Comparison of ENCODE assay signal across 21 cellular contexts in the genomic region with DNA sequence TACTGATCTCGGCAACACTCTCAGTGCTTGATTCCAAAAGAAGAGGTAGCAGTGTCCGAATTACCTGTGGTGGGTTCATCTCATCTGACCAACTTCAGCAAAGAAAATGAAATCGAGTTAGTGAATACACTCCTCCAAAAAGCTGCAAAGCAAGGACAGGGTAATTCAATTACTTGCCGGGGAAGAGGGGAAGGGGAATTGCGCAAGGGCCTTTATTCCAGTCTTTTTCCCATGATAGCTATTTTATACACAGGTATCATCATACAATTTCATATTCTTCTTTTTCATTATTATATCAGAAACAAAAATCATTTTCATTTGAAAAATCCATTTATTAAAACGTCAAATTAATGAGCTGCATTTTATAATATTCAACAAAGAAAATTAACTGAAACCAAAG. TPM values are rescaled to one million over a fixed set of nuclear protein-coding genes. Genes with fewer than 3 reads are reported as not detected.
DNase-seq lines count a peak whose midpoint lies in the region; ATAC-seq, FAIRE-seq and TF ChIP-seq lines count a peak whose summit lies in the region.
"Had no signal": no experiment of that assay in that cellular context is flagged by ENCODE, and none has a peak within 500 bp of the region (broad histone marks: within the 10 kb centered on the region; RNA-seq: fewer than 3 reads in every experiment).

No MANE protein-coding gene starts in this region.

- no peak overlapping the region for H4K91ac ChIP-seq in H1 (replicated peaks; ENCODE audit: insufficient read length, low read length)

- H3K4ac ChIP-seq in H1 (replicated peaks; ENCODE audit: insufficient read length, low read depth, low read length) = no peak overlapping the region

- no peak overlapping the region for H2BK5ac ChIP-seq in H1 (ENCODE audit: low read depth, low read length)

- H3K56ac ChIP-seq in H1 (replicated peaks; ENCODE audit: insufficient read length, low read depth, low read length) = no peak overlapping the region

- TF ChIP-seq RAD21 in HepG2 (CRISPR knock-in tag; IDR thresholded peaks at IDR 0.05) = no peak
- no peak for TF ChIP-seq RAD21 in H1 (IDR thresholded peaks at IDR 0.05 in 1 of 2, conservative IDR thresholded peaks at IDR 0.05 in 1 of 2; ENCODE audit: low read depth in 2 of 2, low read length in 2 of 2)

- TF ChIP-seq EP300 in HepG2 (IDR thresholded peaks at IDR 0.05; ENCODE audit: low read depth in 2 of 2, low read length in 2 of 2) (no peak), HepG2 (CRISPR knock-in tag; IDR thresholded peaks at IDR 0.05; ENCODE audit: borderline replicate concordance) (no peak), H1 (IDR thresholded peaks at IDR 0.05; ENCODE audit: borderline replicate concordance in 1 of 2, low read depth in 2 of 2, low read length in 2 of 2) (no peak)

- H3K79me2 ChIP-seq in HepG2 (ENCODE audit: insufficient read depth, low read length) (no peaks in the 10 kb centered on the region), Loucy (ENCODE audit: insufficient read depth, low read length) (peaks cover 4% of the 10 kb centered on the region), H1 (ENCODE audit: control insufficient read depth in 1 of 2, insufficient read depth in 2 of 2, low read length in 2 of 2) (no peaks in the 10 kb centered on the region)

- H2BK12ac ChIP-seq in H1 (ENCODE audit: low read depth, low read length) = no peak overlapping the region

- CTCF ChIA-PET in HepG2 (lab: Yijun Ruan, JAX; ENCODE audit: low intra/inter-chr PET ratio, low total read pairs) = no interaction called here
- CTCF ChIA-PET in H1 (lab: Charles Lee; ENCODE audit: partially characterized antibody) = interaction anchor here (0.7 to 1.8 kb wide), 6 partner anchors 14 to 74 kb away, joined by 3 to 7 read pairs (median 4); no protein-coding TSS in a partner anchor

- H3K27ac ChIP-seq in HepG2 (ENCODE audit: extremely low read length, insufficient read depth, low read length) (no peak overlapping the region), right lobe of liver (no peak overlapping the region), H1 (ENCODE audit: low read depth, low read length) (no peak overlapping the region)
- H3K27ac ChIP-seq: 22Rv1, BLaER1, C4-2B had no signal

- H3K79me1 ChIP-seq in H1 (ENCODE audit: low read depth, low read length) = 0 out of 2 replicates have a peak, but pooled peaks cover 2% of the 10 kb centered on the region

- no peak overlapping the region for H2AK5ac ChIP-seq in H1 (ENCODE audit: low read depth, low read length)

- peaks cover 7% of the 10 kb centered on the region; the same call in 1 of the 2 replicates for H3F3A ChIP-seq in Loucy (ENCODE audit: low read depth)

- H3K9me2 ChIP-seq in Loucy (replicated peaks; ENCODE audit: low read depth, low read length) = no peaks in the 10 kb centered on the region

- H3K9me3 ChIP-seq in HepG2 (ENCODE audit: low read length) (no peaks in the 10 kb centered on the region), right lobe of liver (no peaks in the 10 kb centered on the region), Loucy (ENCODE audit: insufficient read depth, low read depth, low read length) (no peaks in the 10 kb centered on the region), H1 (ENCODE audit: insufficient read depth in 2 of 2, low read depth in 1 of 2, low read length in 1 of 2) (no peaks in the 10 kb centered on the region)
- H3K9me3 ChIP-seq: BLaER1, Caco-2, HAP-1 had no signal

- H3K4me1 ChIP-seq in HepG2 (ENCODE audit: insufficient read depth, low read length) = no peaks in the 10 kb centered on the region
- peaks cover 0 to 9% (median 0%) of the 10 kb centered on the region in 4 donors for H3K4me1 ChIP-seq in right lobe of liver
- peaks cover 39% of the 10 kb centered on the region for H3K4me1 ChIP-seq in Loucy (ENCODE audit: insufficient read depth, low read length, poor library complexity, severe bottlenecking)
- no peaks in the 10 kb centered on the region for H3K4me1 ChIP-seq in H1 (replicated peaks in 1 of 4; ENCODE audit: control insufficient read depth in 3 of 4, insufficient read depth in 4 of 4, low read length in 3 of 4)
- H3K4me1 ChIP-seq: BLaER1, HAP-1 had no signal

- POLR2A ChIA-PET in HepG2 (lab: Yijun Ruan, JAX) = no interaction called here
- POLR2A ChIA-PET in H1 (lab: Charles Lee; ENCODE audit: partially characterized antibody) = no interaction called here

- no peak overlapping the region for H3K18ac ChIP-seq in H1 (ENCODE audit: extremely low read depth, low read length)

- in situ Hi-C loops in HepG2 (cut with HindIII; ENCODE audit: extremely low pct_ligation_motif_present, low pct_unique_long_range_greater_than_20kb) = no loop called here

- H2AFZ ChIP-seq in HepG2 (ENCODE audit: low read length) (no peak overlapping the region), Loucy (ENCODE audit: low read length) (no peak overlapping the region), H1 (ENCODE audit: low read length) (no peak overlapping the region)
- H2AFZ ChIP-seq: GM23338 had no signal

- no peak overlapping the region for H2BK120ac ChIP-seq in H1 (replicated peaks; ENCODE audit: low read depth, low read length)

- H4K20me1 ChIP-seq in HepG2 (ENCODE audit: insufficient read depth, low read length) (no peaks in the 10 kb centered on the region; the same call in 1 of the 2 replicates), Loucy (ENCODE audit: insufficient read depth, low read length, poor library complexity, severe bottlenecking) (no peaks in the 10 kb centered on the region), H1 (replicated peaks in 1 of 2; ENCODE audit: control insufficient read depth in 1 of 2, insufficient read depth in 2 of 2, low read length in 2 of 2) (peaks cover 2 to 3% of the 10 kb centered on the region in 2 experiments)
- H4K20me1 ChIP-seq: BLaER1 had no signal

- H3K9ac ChIP-seq in HepG2 (ENCODE audit: insufficient read depth, low read depth, low read length) = no peak overlapping the region
- H3K9ac ChIP-seq in Loucy (ENCODE audit: low read depth, low read length, poor library complexity, severe bottlenecking) = peak overlapping the region; percentile 44
- H3K9ac ChIP-seq in H1 (replicated peaks in 1 of 4; ENCODE audit: extremely low read depth in 1 of 4, low read depth in 3 of 4, low read length in 3 of 4) = no peak overlapping the region
- H3K9ac ChIP-seq: BLaER1 had no signal

- H3K36me3 ChIP-seq in HepG2 (replicated peaks in 1 of 2; ENCODE audit: control insufficient read depth in 1 of 2, insufficient read depth in 2 of 2, low read length in 2 of 2) = peaks cover 52 to 95% of the 10 kb centered on the region in 2 experiments
- H3K36me3 ChIP-seq in right lobe of liver = peaks cover 9 to 98% (median 73%) of the 10 kb centered on the region in 4 donors
- peaks cover 98% of the 10 kb centered on the region for H3K36me3 ChIP-seq in Loucy (ENCODE audit: insufficient read depth, low read length)
- H3K36me3 ChIP-seq in H1 (ENCODE audit: control insufficient read depth in 2 of 4, insufficient read depth in 4 of 4, low read length in 3 of 4) = peaks cover 66 to 98% (median 90%) of the 10 kb centered on the region in 4 experiments

- no peak overlapping the region for H3K23ac ChIP-seq in H1 (ENCODE audit: insufficient read length)

- WGBS in HepG2 (ENCODE audit: low lambda C conversion rate) = 95% methylated on average over 6 of the region's 6 CpGs
- 89% methylated on average over 5 of the region's 6 CpGs for WGBS in right lobe of liver (ENCODE audit: insufficient coverage, low coverage, low lambda C conversion rate, missing lambda C conversion rate)
- WGBS in H1 (ENCODE audit: extremely low coverage in 1 of 2, insufficient coverage in 1 of 2, insufficient read length in 1 of 2, insufficient replicate concordance in 2 of 2, low coverage in 1 of 2, low lambda C conversion rate in 2 of 2, missing lambda C conversion rate in 1 of 2), 2 experiments = 95 to 100% methylated on average over 1 to 6 of the region's 6 CpGs

- no peak for FAIRE-seq in HepG2 (lab: Jason Lieb, UNC)
- FAIRE-seq in H1 (lab: Jason Lieb, UNC) = no peak
- FAIRE-seq: A204.1, G401.6, GM19239, H54 had no signal

- TF ChIP-seq POLR2A in HepG2 (IDR thresholded peaks at IDR 0.05; ENCODE audit: insufficient read depth in 1 of 2, low read depth in 2 of 2, low read length in 2 of 2) = no peak
- TF ChIP-seq POLR2A in right lobe of liver (IDR thresholded peaks at IDR 0.05) = no peak
- no peak for TF ChIP-seq POLR2A in H1 (IDR thresholded peaks at IDR 0.05; ENCODE audit: control extremely low read depth in 1 of 2, low read depth in 2 of 2, low read length in 2 of 2)

- DNase-seq in HepG2 (ENCODE audit: low spot score) = no peak
- DNase-seq in right lobe of liver = no peak
- DNase-seq in H1 (ENCODE audit: low read depth in 1 of 2, low spot score in 2 of 2) = no peak
- DNase-seq in retina = no peak
- DNase-seq: Caco-2; CD4-positive, CD25-positive, alpha-beta regulatory T cell; CD8-positive, alpha-beta T cell; DMS153; DND-41; HFFc6 had no signal

- H3K4me2 ChIP-seq in HepG2 (ENCODE audit: low read depth, low read length) = no peak overlapping the region
- H3K4me2 ChIP-seq in Loucy (ENCODE audit: low read depth, low read length, poor library complexity, severe bottlenecking) = no peak overlapping the region
- H3K4me2 ChIP-seq in H1 (ENCODE audit: insufficient read depth in 1 of 2, low read depth in 2 of 2, low read length in 2 of 2) = no peak overlapping the region
- H3K4me2 ChIP-seq: BLaER1, GM23338 had no signal

- H4K5ac ChIP-seq in H1 (ENCODE audit: insufficient read length, low read depth, low read length) = no peak overlapping the region

- H3K4me3 ChIP-seq in HepG2 (replicated peaks in 1 of 3; ENCODE audit: insufficient read depth in 1 of 3, low read depth in 2 of 3, low read length in 3 of 3) (no peak overlapping the region), right lobe of liver (no peak overlapping the region), Loucy (ENCODE audit: low read length, poor library complexity, severe bottlenecking) (no peak overlapping the region), H1 (ENCODE audit: extremely low read depth in 1 of 4, insufficient read depth in 2 of 4, low read depth in 3 of 4, low read length in 4 of 4) (no peak overlapping the region)
- H3K4me3 ChIP-seq: BLaER1, GM23338, HAP-1 had no signal

- no TSS peak for BruUV-seq in HepG2 (replicated peaks; lab: Mats Ljungman, UMichigan)

- no peak overlapping the region for H2BK20ac ChIP-seq in H1 (ENCODE audit: low read length)

- no peak for TF ChIP-seq CTCF in HepG2 (CRISPR knock-in tag; IDR thresholded peaks at IDR 0.05)
- no peak for TF ChIP-seq CTCF in right lobe of liver (IDR thresholded peaks at IDR 0.05)
- TF ChIP-seq CTCF in Loucy (conservative IDR thresholded peaks at IDR 0.05; ENCODE audit: low read length) = no peak
- no peak for TF ChIP-seq CTCF in H1 (IDR thresholded peaks at IDR 0.05; ENCODE audit: control extremely low read depth in 1 of 3, insufficient read depth in 1 of 3, low read depth in 1 of 3, low read length in 3 of 3)

- ATAC-seq in HepG2 (no peak), right lobe of liver (no peak), GM19467 (IDR thresholded peaks at IDR 0.05; ENCODE audit: unreplicated experiment) (no peak)
- ATAC-seq: CD8-positive, alpha-beta T cell; GM23338 had no signal

- intact Hi-C loops in HepG2 (cut with micrococcal nuclease; ENCODE audit: unreplicated experiment) = no loop called here
- intact Hi-C loops in right lobe of liver (cut with DNase I) = no loop called here

- no peak overlapping the region for H3K14ac ChIP-seq in H1 (ENCODE audit: insufficient read length)

- no peak overlapping the region for H2BK15ac ChIP-seq in H1 (ENCODE audit: low read length)

- no peaks in the 10 kb centered on the region for H3K27me3 ChIP-seq in HepG2 (ENCODE audit: control insufficient read depth in 1 of 2, insufficient read depth in 2 of 2, low read length in 2 of 2)
- H3K27me3 ChIP-seq in right lobe of liver = no peaks in the 10 kb centered on the region
- H3K27me3 ChIP-seq in Loucy (ENCODE audit: insufficient read depth, low read length, poor library complexity, severe bottlenecking) = no peaks in the 10 kb centered on the region
- H3K27me3 ChIP-seq in H1 (replicated peaks in 1 of 4; ENCODE audit: control insufficient read depth in 3 of 4, extremely low read depth in 1 of 4, insufficient read depth in 3 of 4, low read length in 3 of 4) = no peaks in the 10 kb centered on the region
- H3K27me3 ChIP-seq: BLaER1 had no signal

- H4K8ac ChIP-seq in H1 (ENCODE audit: extremely low read depth, insufficient read depth, low read length) = no peak overlapping the region

- no peaks in the 10 kb centered on the region for H3K23me2 ChIP-seq in H1 (ENCODE audit: low read depth, low read length)

RNA-seq across cellular contexts. Expression of a gene that starts 42.9 kb away (rescaled TPM):
- 59.1 and 66.2 TPM in 2 replicates for total RNA-seq in HepG2 (2016; rRNA removed; fragmentation: Illumina TruSeq; extraction: Trizol)
- 17.7 and 18.4 TPM in 2 replicates for total RNA-seq in HepG2 (2016; cell fraction: cytosol; rRNA removed; fragmentation: Illumina TruSeq; extraction: Trizol; ENCODE audit: low read depth)
- 53.6 and 64.6 TPM in 2 replicates for total RNA-seq in HepG2 (2016; cell fraction: insoluble cytoplasmic fraction; rRNA removed; fragmentation: Illumina TruSeq; extraction: Trizol)
- total RNA-seq in HepG2 (2016; cell fraction: membrane; rRNA removed; fragmentation: Illumina TruSeq; extraction: Trizol) = 19.8 and 23.1 TPM in 2 replicates
- 105 and 127 TPM in 2 replicates for total RNA-seq in HepG2 (2016; cell fraction: nucleus; rRNA removed; fragmentation: Illumina TruSeq; extraction: Trizol)
- 106 and 137 TPM in 2 replicates for polyA plus RNA-seq in HepG2 (2011; rRNA removed)
- 67.5 and 69.8 TPM in 2 replicates for polyA plus RNA-seq in HepG2 (2011; cell fraction: cytosol; rRNA removed)
- 915 and 1,017 TPM in 2 replicates for polyA plus RNA-seq in HepG2 (2011; cell fraction: nucleus; rRNA removed)
- polyA plus RNA-seq in HepG2 (2012) = 113 and 180 TPM in 2 replicates
- 6.1 and 6.6 TPM in 2 replicates for polyA plus RNA-seq in HepG2 (2016; cell fraction: cytosol; fragmentation: Illumina TruSeq; extraction: Trizol; ENCODE audit: low read depth)
- polyA plus RNA-seq in HepG2 (2016; cell fraction: insoluble cytoplasmic fraction; fragmentation: Illumina TruSeq; extraction: Trizol; ENCODE audit: low read depth) = 42.9 and 62.8 TPM in 2 replicates
- polyA plus RNA-seq in HepG2 (2016; cell fraction: membrane; fragmentation: Illumina TruSeq; extraction: Trizol; ENCODE audit: low read depth) = 9.9 and 10.5 TPM in 2 replicates
- polyA plus RNA-seq in HepG2 (2016; cell fraction: nucleus; fragmentation: Illumina TruSeq; extraction: Trizol; ENCODE audit: insufficient read depth, low read depth) = 262 and 285 TPM in 2 replicates
- 142 and 234 TPM in 2 replicates for polyA minus RNA-seq in HepG2 (2011; rRNA and poly(A)+ RNA removed; ENCODE audit: low replicate concordance)
- 82.8 and 97.7 TPM in 2 replicates for polyA minus RNA-seq in HepG2 (2011; cell fraction: cytosol; rRNA and poly(A)+ RNA removed)
- 335 and 414 TPM in 2 replicates for polyA minus RNA-seq in HepG2 (2011; cell fraction: nucleus; rRNA and poly(A)+ RNA removed)
- total RNA-seq in right lobe of liver = 100 to 1,000 TPM in 2 of 6 experiments, 10 to 100 TPM in 4; 73.0 to 132 (median 90.1) TPM
- 148 and 152 TPM in 2 replicates for total RNA-seq in H1 (2021; fragmentation: NEBNext Ultra II Directional; extraction: Animal tissue kit (Norgen Biotek cat#: 25700))
- polyA plus RNA-seq in H1 (2011; rRNA removed) = 139 and 168 TPM in 2 replicates
- 98.3 TPM for polyA plus RNA-seq in H1 (2011; cell fraction: cytosol; rRNA removed)
- 689 TPM for polyA plus RNA-seq in H1 (2011; cell fraction: nucleus; rRNA removed)
- polyA plus RNA-seq in H1 (2012, experiment 1 of 2) = 141 to 220 TPM (median 170 TPM) in 4 replicates
- 34.1 TPM for polyA plus RNA-seq in H1 (2012, experiment 2 of 2)
- polyA plus RNA-seq in H1 (2013, experiment 1 of 2) = 59.5 TPM
- polyA plus RNA-seq in H1 (2013, experiment 2 of 2) = 42.7 TPM
- 298 and 335 TPM in 2 replicates for polyA minus RNA-seq in H1 (2011; rRNA and poly(A)+ RNA removed)
- 201 TPM for polyA minus RNA-seq in H1 (2011; cell fraction: cytosol; rRNA and poly(A)+ RNA removed)
- 436 TPM for polyA minus RNA-seq in H1 (2011; cell fraction: nucleus; rRNA and poly(A)+ RNA removed)
